9 cellular contexts compared by ENCODE assay signal in the genomic region with DNA sequence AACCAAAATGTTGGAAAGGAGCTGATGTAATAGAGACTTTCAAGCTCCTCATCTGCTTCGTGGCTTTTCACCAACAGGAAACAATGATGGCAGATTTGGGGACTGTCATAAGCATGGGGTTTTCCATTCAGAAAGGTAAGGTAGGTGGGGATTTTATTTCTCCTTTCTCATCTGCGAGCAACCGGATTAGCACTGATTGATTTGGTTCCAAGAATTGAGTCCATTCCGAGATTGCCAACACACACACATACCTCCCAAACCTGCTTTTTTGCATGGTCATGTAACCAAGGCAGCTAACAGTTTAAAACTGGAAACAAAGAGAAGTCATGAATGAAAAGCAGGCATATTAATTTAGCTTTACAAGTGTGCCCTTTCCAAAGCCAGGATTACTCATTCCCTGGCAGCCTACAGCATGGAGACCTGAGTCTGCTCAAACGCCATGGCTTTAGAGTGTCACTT.
DNase-seq lines count a peak whose midpoint lies in the region; ATAC-seq and TF ChIP-seq lines count a peak whose summit lies in the region.
"Had no signal": no experiment of that assay in that cellular context is flagged by ENCODE, and none has a peak within 500 bp of the region (broad histone marks: within the 10 kb centered on the region; RNA-seq: fewer than 3 reads in every experiment).

No MANE protein-coding gene starts in this region.

- H3K27ac ChIP-seq in parathyroid adenoma = no peak overlapping the region

- TF ChIP-seq CTCF in parathyroid adenoma (IDR thresholded peaks at IDR 0.05) = no peak

- H3K4me1 ChIP-seq in parathyroid adenoma = no peaks in the 10 kb centered on the region

- no peak overlapping the region for H3K4me3 ChIP-seq in parathyroid adenoma (ENCODE audit: low read depth, low read length)

- no peaks in the 10 kb centered on the region for H3K9me3 ChIP-seq in parathyroid adenoma (ENCODE audit: control insufficient read depth, low read length)

- ATAC-seq in HG03565 (IDR thresholded peaks at IDR 0.05; ENCODE audit: unreplicated experiment) = peak; percentile 45
- ATAC-seq: stimulated activated memory B cell treated with anti-CD40 and anti-IgM and Interleukin-4, amounts not matched to agents 10 μg/mL and 1 μg/mL and 100 μg/mL, for 72 hours had no signal

- H3K4me2 ChIP-seq in parathyroid adenoma (ENCODE audit: low read length) = no peak overlapping the region

- H3K36me3 ChIP-seq in parathyroid adenoma (ENCODE audit: control insufficient read depth, insufficient read depth, low read length) = no peaks in the 10 kb centered on the region

- peak; percentile 61 for DNase-seq in GM04504 (ENCODE audit: low read depth)
- DNase-seq in dedifferentiated amniotic fluid mesenchymal stem cell (ENCODE audit: extremely low spot score) = peak; percentile 37
- no peak for DNase-seq in LoVo (ENCODE audit: low spot score)
- no peak for DNase-seq in activated CD8-positive, alpha-beta memory T cell treated with anti-CD3 and anti-CD28 coated beads, Interleukin-2, amount 50 U/mL, for 48 hours
- DNase-seq in activated CD8-positive, alpha-beta memory T cell treated with anti-CD3 and anti-CD28 coated beads for 24 hours = no peak
- DNase-seq in activated T-cell treated with anti-CD3 and anti-CD28 coated beads, Interleukin-2, amount 50 U/mL, for 48 hours = no peak

- no peaks in the 10 kb centered on the region for H3K79me2 ChIP-seq in parathyroid adenoma

- H3K9ac ChIP-seq in parathyroid adenoma = no peak overlapping the region

- H2AFZ ChIP-seq in parathyroid adenoma = peak overlapping the region; percentile 56

- H3K27me3 ChIP-seq in parathyroid adenoma (ENCODE audit: control insufficient read depth, insufficient read depth, low read length) = no peaks in the 10 kb centered on the region

Comparison
In these comparisons a context has a peak if more than half of its experiments do, and no peak if none do; other contexts are left out.
1. DNase-seq: peak in GM04504 (single experiment) and dedifferentiated amniotic fluid mesenchymal stem cell (single experiment); none in LoVo (single experiment), activated CD8-positive, alpha-beta memory T cell treated with anti-CD3 and anti-CD28 coated beads, Interleukin-2, amount 50 U/mL, for 48 hours (single experiment), activated CD8-positive, alpha-beta memory T cell treated with anti-CD3 and anti-CD28 coated beads for 24 hours (single experiment) and activated T-cell treated with anti-CD3 and anti-CD28 coated beads, Interleukin-2, amount 50 U/mL, for 48 hours (0 of 2).